Comparison of ENCODE assay signal across 15 cellular contexts in the genomic region with DNA sequence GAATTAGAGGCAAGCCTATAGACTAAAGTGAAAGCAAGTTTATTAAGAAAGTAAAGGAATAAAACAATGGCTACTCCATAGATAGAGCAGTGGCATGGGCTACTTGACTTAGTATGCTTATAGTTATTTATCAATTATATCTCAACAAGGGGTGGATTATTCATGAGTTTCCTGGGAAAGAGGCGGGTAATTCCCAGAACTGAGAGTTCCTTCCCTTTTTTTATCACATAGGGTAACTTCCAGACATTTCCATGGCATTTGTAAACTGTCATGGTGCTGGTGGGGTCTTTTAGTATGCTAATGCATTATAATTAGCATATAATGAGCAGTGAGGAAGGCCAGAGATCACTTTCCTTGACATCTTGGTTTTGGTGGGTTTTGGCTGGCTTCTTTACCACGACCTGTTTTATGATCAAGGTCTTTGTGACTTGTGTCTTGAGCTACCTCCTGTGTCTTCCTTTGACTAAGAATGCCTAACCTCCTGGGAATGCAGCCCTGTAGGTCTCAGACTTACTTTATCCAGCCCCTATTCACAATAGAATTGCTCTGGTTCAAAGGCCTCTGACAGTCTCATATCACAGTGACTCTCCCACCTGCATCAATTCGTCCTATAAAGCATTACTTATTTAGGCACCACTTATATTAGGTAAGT. TPM values are rescaled to one million over a fixed set of nuclear protein-coding genes. Genes with fewer than 3 reads are reported as not detected.
DNase-seq lines count a peak whose midpoint lies in the region; ATAC-seq and TF ChIP-seq lines count a peak whose summit lies in the region.
"Had no signal": no experiment of that assay in that cellular context is flagged by ENCODE, and none has a peak within 500 bp of the region (broad histone marks: within the 10 kb centered on the region; RNA-seq: fewer than 3 reads in every experiment).

No MANE protein-coding gene starts in this region.

- no peak overlapping the region for H3K9ac ChIP-seq in iPS-20b (ENCODE audit: low read depth, low read length)

- peaks cover 23% of the 10 kb centered on the region for H3K9me3 Mint-ChIP-seq in WTC11
- peaks cover 0 to 10% of the 10 kb centered on the region in 2 donors for H3K9me3 Mint-ChIP-seq in activated naive CD4-positive, alpha-beta T cell treated with anti-CD3 and anti-CD28 coated beads, Interleukin-2, amount 50 U/mL, for 72 hours
- H3K9me3 Mint-ChIP-seq: naive thymus-derived CD8-positive, alpha-beta T cell had no signal

- DNase-seq in HT1080 (ENCODE audit: low read depth) (peak; percentile 52), WTC11 (ENCODE audit: low spot score) (no peak), transverse colon (no peak), NCI-H2029 treated with DMSO at 0.1 percent for 48 hours (lab: John Stamatoyannopoulos, UW) (no peak), MV-4-11 (lab: John Stamatoyannopoulos, UW) (no peak)
- DNase-seq in activated naive CD4-positive, alpha-beta T cell treated with anti-CD3 and anti-CD28 coated beads, Interleukin-2, amount 50 U/mL, for 72 hours (ENCODE audit: low spot score in 2 of 2), result no peak
- DNase-seq: activated CD4-positive, alpha-beta T cell treated with anti-CD3 and anti-CD28 coated beads for 36 hours; KG1; naive thymus-derived CD8-positive, alpha-beta T cell; NCI-H2029; substantia nigra had no signal

- CTCF ChIA-PET in WTC11 (lab: Charles Lee), result interaction anchor here (0.8 kb wide), 1 partner anchor 315 kb away, joined by 3 read pairs; no protein-coding TSS in a partner anchor

- 62 to 86% methylated on average over 3 of the region's 3 CpGs for WGBS in transverse colon (ENCODE audit: low coverage in 1 of 2), 2 donors

- no peaks in the 10 kb centered on the region for H3K9me3 ChIP-seq in iPS-20b (ENCODE audit: insufficient read depth, low read depth, low read length)
- H3K9me3 ChIP-seq in transverse colon, result no peaks in the 10 kb centered on the region

- TF ChIP-seq EP300 in transverse colon (IDR thresholded peaks at IDR 0.05; ENCODE audit: low read depth), result no peak

- H3K4me3 Mint-ChIP-seq in WTC11, result no peak overlapping the region
- H3K4me3 Mint-ChIP-seq: activated CD4-positive, alpha-beta T cell treated with anti-CD3 and anti-CD28 coated beads for 36 hours; activated T-cell treated with anti-CD3 and anti-CD28 coated beads, Interleukin-2, amount 50 U/mL, for 72 hours; naive thymus-derived CD8-positive, alpha-beta T cell had no signal

- H3K4me3 ChIP-seq in iPS-20b (ENCODE audit: low read length) (0 out of 2 replicates have a peak overlapping the region, but pooled peaks have one; percentile 19), transverse colon (no peak overlapping the region)

- peak overlapping the region; percentile 91 for H3K27ac Mint-ChIP-seq in WTC11
- H3K27ac Mint-ChIP-seq in activated naive CD4-positive, alpha-beta T cell treated with anti-CD3 and anti-CD28 coated beads, Interleukin-2, amount 50 U/mL, for 72 hours, result no peak overlapping the region
- H3K27ac Mint-ChIP-seq: activated CD4-positive, alpha-beta T cell treated with anti-CD3 and anti-CD28 coated beads for 36 hours; activated T-cell treated with anti-CD3 and anti-CD28 coated beads, Interleukin-2, amount 50 U/mL, for 72 hours; naive thymus-derived CD8-positive, alpha-beta T cell had no signal

- TF ChIP-seq POLR2A in transverse colon (IDR thresholded peaks at IDR 0.05), result no peak

- in situ Hi-C loops in transverse colon (cut with MboI; ENCODE audit: low pct_ligation_motif_present in 1 of 4, low pct_unique_long_range_greater_than_20kb in 1 of 4, low sequenced_read_pairs in 3 of 4), result no loop called here

- POLR2A ChIA-PET in WTC11 (lab: Charles Lee), result interaction anchor here (1.5 kb wide), 1 partner anchor 36 kb away, joined by 4 read pairs; no protein-coding TSS in a partner anchor

- H3K27me3 ChIP-seq in iPS-20b (ENCODE audit: insufficient read depth, low read length) (no peaks in the 10 kb centered on the region), transverse colon (no peaks in the 10 kb centered on the region)

- no peaks in the 10 kb centered on the region for H3K36me3 ChIP-seq in iPS-20b (ENCODE audit: insufficient read depth, low read depth, low read length)
- no peaks in the 10 kb centered on the region for H3K36me3 ChIP-seq in transverse colon

- no peak overlapping the region for H3K27ac ChIP-seq in iPS-20b (ENCODE audit: low read length)
- peak overlapping the region; percentile 74 to 82 (median 80) for H3K27ac ChIP-seq in transverse colon

- intact Hi-C loops in transverse colon (cut with DNase I; ENCODE audit: low total_unique reads), result no loop called here

- no peak for TF ChIP-seq CTCF in WTC11 (IDR thresholded peaks at IDR 0.05)
- no peak for TF ChIP-seq CTCF in transverse colon (IDR thresholded peaks at IDR 0.05)

- ATAC-seq in WTC11, result peak; percentile 85
- ATAC-seq in activated naive CD4-positive, alpha-beta T cell treated with anti-CD3 and anti-CD28 coated beads, Interleukin-2, amount 50 U/mL, for 72 hours, result no peak
- ATAC-seq: naive thymus-derived CD8-positive, alpha-beta T cell had no signal

- peaks cover 8% of the 10 kb centered on the region for H3K36me3 Mint-ChIP-seq in WTC11
- H3K36me3 Mint-ChIP-seq in activated naive CD4-positive, alpha-beta T cell treated with anti-CD3 and anti-CD28 coated beads, Interleukin-2, amount 50 U/mL, for 72 hours, result peaks cover 0 to 8% of the 10 kb centered on the region in 2 donors

- peaks cover 39% of the 10 kb centered on the region for H3K4me1 ChIP-seq in iPS-20b (ENCODE audit: insufficient read depth, low read length)
- peaks cover 3 to 52% (median 34%) of the 10 kb centered on the region in 4 donors for H3K4me1 ChIP-seq in transverse colon

- H3K4me1 Mint-ChIP-seq in WTC11, result peaks cover 58% of the 10 kb centered on the region

- no peaks in the 10 kb centered on the region for H3K27me3 Mint-ChIP-seq in WTC11 (ENCODE audit: low read depth)
- H3K27me3 Mint-ChIP-seq: activated CD4-positive, alpha-beta T cell treated with anti-CD3 and anti-CD28 coated beads for 36 hours; naive thymus-derived CD8-positive, alpha-beta T cell had no signal

TF ChIP-seq in WTC11, 78 proteins besides CTCF, POLR2A, EP300 and RAD21 (continues in another document):
- TF ChIP-seq, protein P1, sequence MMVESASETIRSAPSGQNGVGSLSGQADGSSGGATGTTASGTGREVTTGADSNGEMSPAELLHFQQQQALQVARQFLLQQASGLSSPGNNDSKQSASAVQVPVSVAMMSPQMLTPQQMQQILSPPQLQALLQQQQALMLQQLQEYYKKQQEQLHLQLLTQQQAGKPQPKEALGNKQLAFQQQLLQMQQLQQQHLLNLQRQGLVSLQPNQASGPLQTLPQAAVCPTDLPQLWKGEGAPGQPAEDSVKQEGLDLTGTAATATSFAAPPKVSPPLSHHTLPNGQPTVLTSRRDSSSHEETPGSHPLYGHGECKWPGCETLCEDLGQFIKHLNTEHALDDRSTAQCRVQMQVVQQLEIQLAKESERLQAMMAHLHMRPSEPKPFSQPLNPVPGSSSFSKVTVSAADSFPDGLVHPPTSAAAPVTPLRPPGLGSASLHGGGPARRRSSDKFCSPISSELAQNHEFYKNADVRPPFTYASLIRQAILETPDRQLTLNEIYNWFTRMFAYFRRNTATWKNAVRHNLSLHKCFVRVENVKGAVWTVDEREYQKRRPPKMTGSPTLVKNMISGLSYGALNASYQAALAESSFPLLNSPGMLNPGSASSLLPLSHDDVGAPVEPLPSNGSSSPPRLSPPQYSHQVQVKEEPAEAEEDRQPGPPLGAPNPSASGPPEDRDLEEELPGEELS (CRISPR knock-in tag; IDR thresholded peaks at IDR 0.05), result no peak
- 0 out of 2 replicates have a peak, but pooled peaks have one; percentile 17 for TF ChIP-seq SP1 (CRISPR knock-in tag; conservative IDR thresholded peaks at IDR 0.05)
- TF ChIP-seq MYBL2 (CRISPR knock-in tag; IDR thresholded peaks at IDR 0.05), result no peak
- TF ChIP-seq, protein P2, sequence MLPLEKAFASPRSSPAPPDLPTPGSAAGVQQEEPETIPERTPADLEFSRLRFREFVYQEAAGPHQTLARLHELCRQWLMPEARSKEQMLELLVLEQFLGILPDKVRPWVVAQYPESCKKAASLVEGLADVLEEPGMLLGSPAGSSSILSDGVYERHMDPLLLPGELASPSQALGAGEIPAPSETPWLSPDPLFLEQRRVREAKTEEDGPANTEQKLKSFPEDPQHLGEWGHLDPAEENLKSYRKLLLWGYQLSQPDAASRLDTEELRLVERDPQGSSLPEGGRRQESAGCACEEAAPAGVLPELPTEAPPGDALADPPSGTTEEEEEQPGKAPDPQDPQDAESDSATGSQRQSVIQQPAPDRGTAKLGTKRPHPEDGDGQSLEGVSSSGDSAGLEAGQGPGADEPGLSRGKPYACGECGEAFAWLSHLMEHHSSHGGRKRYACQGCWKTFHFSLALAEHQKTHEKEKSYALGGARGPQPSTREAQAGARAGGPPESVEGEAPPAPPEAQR (CRISPR knock-in tag; IDR thresholded peaks at IDR 0.05), result peak; percentile 60; the same call in 1 of the 2 replicates
- 0 out of 2 replicates have a peak, but pooled peaks have one; percentile 22 for TF ChIP-seq ZNF423 (CRISPR knock-in tag; IDR thresholded peaks at IDR 0.05)
- 0 out of 2 replicates have a peak, but pooled peaks have one; percentile 27 for TF ChIP-seq ZNF396 (CRISPR knock-in tag; IDR thresholded peaks at IDR 0.05; ENCODE audit: borderline replicate concordance)

RNA-seq across cellular contexts. Expression of a gene that starts 35.3 kb away (rescaled TPM):
- not detected in 2 replicates for total RNA-seq in HT1080 (2014; rRNA removed; shearing (Covaris generic))
- not detected in 2 replicates for polyA plus RNA-seq in HT1080 (2015; cell fraction: cytosol; rRNA removed)
- polyA plus RNA-seq in HT1080 (2015; cell fraction: nucleus; rRNA removed), result not detected in 2 replicates
- total RNA-seq in WTC11 (2021), result 0.18 to 0.39 TPM (median 0.23 TPM) in 3 replicates
- 1 to 10 TPM in 2 of 4 donors, not detected in 2; 1.3 to 2.9 TPM for total RNA-seq in transverse colon
- total RNA-seq in activated naive CD4-positive, alpha-beta T cell treated with anti-CD3 and anti-CD28 coated beads, Interleukin-2, amount 50 U/mL, for 72 hours, result not detected
- total RNA-seq: skeletal muscle tissue had no signal
- polyA plus RNA-seq: aorta had no signal

RNA-seq across cellular contexts. Expression of a gene that starts 39.7 kb away (rescaled TPM):
- 90.5 and 110 TPM in 2 replicates for total RNA-seq in HT1080 (2014; rRNA removed; shearing (Covaris generic))
- polyA plus RNA-seq in HT1080 (2015; cell fraction: cytosol; rRNA removed), result 68.3 and 83.6 TPM in 2 replicates
- 79.8 and 108 TPM in 2 replicates for polyA plus RNA-seq in HT1080 (2015; cell fraction: nucleus; rRNA removed)
- total RNA-seq in WTC11 (2021) (44.4 to 58.1 TPM (median 48.1 TPM) in 3 replicates), transverse colon (100 to 1,000 TPM; 101 to 333 (median 214) TPM)
- 100 to 1,000 TPM in 1 of 2 donors, 10 to 100 TPM in 1; 41.0 to 103 TPM for total RNA-seq in activated naive CD4-positive, alpha-beta T cell treated with anti-CD3 and anti-CD28 coated beads, Interleukin-2, amount 50 U/mL, for 72 hours
